Comparison of ENCODE assay signal across 11 cellular contexts in genomic region chr9:93111371-93112115, GRCh38. TPM values are rescaled to one million over a fixed set of nuclear protein-coding genes. Genes with fewer than 3 reads are reported as not detected.
DNase-seq lines count a peak whose midpoint lies in the region; ATAC-seq and TF ChIP-seq lines count a peak whose summit lies in the region.
"Had no signal": no experiment of that assay in that cellular context is flagged by ENCODE, and none has a peak within 500 bp of the region (broad histone marks: within the 10 kb centered on the region; RNA-seq: fewer than 3 reads in every experiment).

No MANE protein-coding gene starts in this region.

- H3K9me3 ChIP-seq in Peyer's patch (no peaks in the 10 kb centered on the region), sigmoid colon (no peaks in the 10 kb centered on the region), SK-N-SH (no peaks in the 10 kb centered on the region)

- H3K4me1 ChIP-seq in Peyer's patch (peaks cover 0 to 5% (median 0%) of the 10 kb centered on the region in 4 donors), sigmoid colon (peaks cover 0 to 7% (median 3%) of the 10 kb centered on the region in 4 donors), SK-N-SH (ENCODE audit: control insufficient read depth in 1 of 2, insufficient read depth in 2 of 2, low read depth in 1 of 2, low read length in 1 of 2) (peaks cover 0 to 9% of the 10 kb centered on the region in 2 experiments; a peak in 1 of 4 replicates)

- no peak overlapping the region for H2AFZ ChIP-seq in SK-N-SH (ENCODE audit: low read depth)

- TF ChIP-seq EP300 in sigmoid colon (IDR thresholded peaks at IDR 0.05) (no peak), SK-N-SH (IDR thresholded peaks at IDR 0.05; ENCODE audit: borderline replicate concordance in 1 of 2, low read depth in 1 of 2, low read length in 1 of 2) (no peak)

- peak; percentile 34 for ATAC-seq in activated CD4-positive, alpha-beta T cell treated with anti-CD3 and anti-CD28 coated beads for 36 hours
- ATAC-seq in HG02852 (IDR thresholded peaks at IDR 0.05; ENCODE audit: unreplicated experiment): no peak

- no peaks in the 10 kb centered on the region for H3F3A ChIP-seq in SK-N-SH (replicated peaks; ENCODE audit: insufficient read depth)

- intact Hi-C loops in activated CD4-positive, alpha-beta T cell treated with anti-CD3 and anti-CD28 coated beads for 36 hours (cut with DNase I, micrococcal nuclease): no loop called here
- intact Hi-C loops in sigmoid colon (cut with DNase I): loop anchor here (5.0 kb wide), 1 partner anchor 41 kb away; no protein-coding TSS in a partner anchor

- H3K36me3 ChIP-seq in Peyer's patch (peaks cover 0 to 56% (median 0%) of the 10 kb centered on the region in 3 donors), sigmoid colon (peaks cover 7 to 55% (median 46%) of the 10 kb centered on the region in 4 donors), SK-N-SH (replicated peaks in 1 of 2; ENCODE audit: control insufficient read depth in 1 of 2, insufficient read depth in 2 of 2, low read length in 1 of 2) (peaks cover 0 to 40% of the 10 kb centered on the region in 2 experiments)

- peak; percentile 51 for DNase-seq in activated CD4-positive, alpha-beta T cell treated with anti-CD3 and anti-CD28 coated beads for 36 hours
- no peak for DNase-seq in activated CD4-positive, alpha-beta T cell treated with anti-CD3 and anti-CD28 coated beads, Interleukin-2, amount 50 U/mL, for 48 hours
- DNase-seq in Peyer's patch (peak in 2 of 3 donors; percentile 41 to 42), glomerular visceral epithelial cell (ENCODE audit: extremely low spot score) (peak; percentile 82), sigmoid colon (peak; percentile 63), germinal center (ENCODE audit: low spot score) (no peak), SK-N-SH (no peak)
- DNase-seq: immature natural killer cell, NCI-H1092 had no signal

- peaks cover 31% of the 10 kb centered on the region for H3K4me1 Mint-ChIP-seq in activated CD4-positive, alpha-beta T cell treated with anti-CD3 and anti-CD28 coated beads for 36 hours

- no peak for TF ChIP-seq RAD21 in SK-N-SH (IDR thresholded peaks at IDR 0.05; ENCODE audit: low read length)

- H4K20me1 ChIP-seq in SK-N-SH (ENCODE audit: insufficient read depth): peaks cover 16% of the 10 kb centered on the region

- TF ChIP-seq POLR2A in Peyer's patch (IDR thresholded peaks at IDR 0.05): no peak
- TF ChIP-seq POLR2A in sigmoid colon (IDR thresholded peaks at IDR 0.05): no peak

- H3K27ac ChIP-seq in Peyer's patch: no peak overlapping the region
- no peak overlapping the region for H3K27ac ChIP-seq in sigmoid colon
- H3K27ac ChIP-seq in SK-N-SH (ENCODE audit: low read depth in 2 of 2, low read length in 1 of 2): no peak overlapping the region; a peak in 1 of 4 replicates
- H3K27ac ChIP-seq: 22Rv1 had no signal

- H3K4me3 ChIP-seq in Peyer's patch: no peak overlapping the region
- no peak overlapping the region for H3K4me3 ChIP-seq in sigmoid colon
- H3K4me3 ChIP-seq in SK-N-SH (ENCODE audit: low read depth in 2 of 2, low read length in 1 of 2): no peak overlapping the region

- H3K4me2 ChIP-seq in SK-N-SH: no peak overlapping the region

- CTCF ChIA-PET in activated CD4-positive, alpha-beta T cell treated with anti-CD3 and anti-CD28 coated beads for 36 hours (lab: Charles Lee): interaction anchor here (0.6 to 1.7 kb wide), 3 partner anchors 8 to 191 kb away, joined by 3 to 5 read pairs (median 4); no protein-coding TSS in a partner anchor
- CTCF ChIA-PET in SK-N-SH (lab: Yijun Ruan, JAX): no interaction called here

- no peak overlapping the region for H3K27ac Mint-ChIP-seq in activated CD4-positive, alpha-beta T cell treated with anti-CD3 and anti-CD28 coated beads for 36 hours

- H3K36me3 Mint-ChIP-seq in activated CD4-positive, alpha-beta T cell treated with anti-CD3 and anti-CD28 coated beads for 36 hours (ENCODE audit: low read depth): peaks cover 14% of the 10 kb centered on the region

- TF ChIP-seq CTCF in Peyer's patch (IDR thresholded peaks at IDR 0.05): no peak
- TF ChIP-seq CTCF in sigmoid colon (IDR thresholded peaks at IDR 0.05): no peak
- no peak for TF ChIP-seq CTCF in SK-N-SH (IDR thresholded peaks at IDR 0.05)

- 77 to 90% methylated on average over 18 of the region's 18 CpGs for WGBS in sigmoid colon, 2 donors
- 94% methylated on average over 9 of the region's 18 CpGs for WGBS in SK-N-SH (ENCODE audit: low lambda C conversion rate)

- no peak overlapping the region for H3K9ac ChIP-seq in SK-N-SH

- POLR2A ChIA-PET in activated CD4-positive, alpha-beta T cell treated with anti-CD3 and anti-CD28 coated beads for 36 hours (lab: Charles Lee): no interaction called here
- POLR2A ChIA-PET in SK-N-SH (lab: Yijun Ruan, JAX): no interaction called here

- no peaks in the 10 kb centered on the region for H3K27me3 Mint-ChIP-seq in activated CD4-positive, alpha-beta T cell treated with anti-CD3 and anti-CD28 coated beads for 36 hours

- no peaks in the 10 kb centered on the region for H3K9me2 ChIP-seq in SK-N-SH

- no peaks in the 10 kb centered on the region for H3K9me3 Mint-ChIP-seq in activated CD4-positive, alpha-beta T cell treated with anti-CD3 and anti-CD28 coated beads for 36 hours (ENCODE audit: low read depth)
- H3K9me3 Mint-ChIP-seq: immature natural killer cell had no signal

- H3K27me3 ChIP-seq in Peyer's patch (no peaks in the 10 kb centered on the region), sigmoid colon (no peaks in the 10 kb centered on the region), SK-N-SH (ENCODE audit: insufficient read depth) (no peaks in the 10 kb centered on the region)

- H3K79me2 ChIP-seq in SK-N-SH (ENCODE audit: insufficient read depth): peaks cover 20% of the 10 kb centered on the region

- H3K4me3 Mint-ChIP-seq in activated CD4-positive, alpha-beta T cell treated with anti-CD3 and anti-CD28 coated beads for 36 hours: no peak overlapping the region
- H3K4me3 Mint-ChIP-seq: immature natural killer cell had no signal

TF ChIP-seq in SK-N-SH, 30 proteins besides CTCF, POLR2A, EP300 and RAD21 (continues in another document):
- TF ChIP-seq NRF1 (IDR thresholded peaks at IDR 0.05; ENCODE audit: low read depth, low read length) (no peak), SIN3A (IDR thresholded peaks at IDR 0.05; ENCODE audit: borderline replicate concordance, low read depth, low read length) (no peak), ZBTB33 (IDR thresholded peaks at IDR 0.05; ENCODE audit: borderline replicate concordance, low read depth) (no peak), CHD2 (IDR thresholded peaks at IDR 0.05; ENCODE audit: low read length, partially characterized antibody) (no peak), RFX5 (IDR thresholded peaks at IDR 0.05; ENCODE audit: low read length) (no peak)

RNA-seq across cellular contexts. Expression of gene CARD19, which starts 15.5 kb away (rescaled TPM):
- 10 to 100 TPM; 39.6 to 44.4 TPM for total RNA-seq in activated CD4-positive, alpha-beta T cell treated with anti-CD3 and anti-CD28 coated beads for 36 hours
- total RNA-seq in Peyer's patch (10 to 100 TPM; 34.7 to 74.4 (median 58.9) TPM), sigmoid colon (10 to 100 TPM; 51.2 to 88.4 (median 85.0) TPM)
- polyA plus RNA-seq in sigmoid colon (10 to 100 TPM; 56.8 to 87.2 (median 66.1) TPM), SK-N-SH (2012; rRNA removed) (141 and 165 TPM in 2 replicates)
- 70.5 and 92.4 TPM in 2 replicates for polyA plus RNA-seq in SK-N-SH (2012; cell fraction: cytosol; rRNA removed)
- polyA plus RNA-seq in SK-N-SH (2012; cell fraction: nucleus; rRNA removed): 149 and 161 TPM in 2 replicates

RNA-seq across cellular contexts. Expression of gene NINJ1, which starts 22.5 kb away (rescaled TPM):
- 100 to 1,000 TPM in 1 of 2 experiments, 10 to 100 TPM in 1; 77.4 to 108 TPM for total RNA-seq in activated CD4-positive, alpha-beta T cell treated with anti-CD3 and anti-CD28 coated beads for 36 hours
- 10 to 100 TPM; 47.0 to 56.8 (median 54.5) TPM for total RNA-seq in Peyer's patch
- 100 to 1,000 TPM in 1 of 4 donors, 10 to 100 TPM in 3; 56.5 to 116 (median 69.6) TPM for total RNA-seq in sigmoid colon
- 10 to 100 TPM; 28.9 to 58.7 (median 53.5) TPM for polyA plus RNA-seq in sigmoid colon
- polyA plus RNA-seq in SK-N-SH (2012; rRNA removed): 23.2 and 31.7 TPM in 2 replicates
- 12.9 and 25.6 TPM in 2 replicates for polyA plus RNA-seq in SK-N-SH (2012; cell fraction: cytosol; rRNA removed)
- 14.4 and 14.8 TPM in 2 replicates for polyA plus RNA-seq in SK-N-SH (2012; cell fraction: nucleus; rRNA removed)

RNA-seq across cellular contexts. Expression of gene SUSD3, which starts 53.0 kb away (rescaled TPM):
- 10 to 100 TPM; 51.4 to 57.9 TPM for total RNA-seq in activated CD4-positive, alpha-beta T cell treated with anti-CD3 and anti-CD28 coated beads for 36 hours
- 10 to 100 TPM in 1 of 4 donors, 1 to 10 TPM in 3; 5.5 to 21.5 (median 7.9) TPM for total RNA-seq in Peyer's patch
- total RNA-seq in sigmoid colon: 1 to 10 TPM; 1.9 to 7.2 (median 4.7) TPM
- polyA plus RNA-seq in sigmoid colon: 10 to 100 TPM in 1 of 3 donors, under 1 TPM in 1, not detected in 1; 0.92 to 15.2 TPM
- 0.49 and 0.67 TPM in 2 replicates for polyA plus RNA-seq in SK-N-SH (2012; rRNA removed)
- polyA plus RNA-seq in SK-N-SH (2012; cell fraction: cytosol; rRNA removed): 0.33 and 0.35 TPM in 2 replicates
- polyA plus RNA-seq in SK-N-SH (2012; cell fraction: nucleus; rRNA removed): 0.09 and 0.13 TPM in 2 replicates

Comparison
In these comparisons a context has a peak if more than half of its experiments do, and no peak if none do; other contexts are left out.
1. DNase-seq: peak in activated CD4-positive, alpha-beta T cell treated with anti-CD3 and anti-CD28 coated beads for 36 hours (single experiment), Peyer's patch (2 of 3), glomerular visceral epithelial cell (single experiment) and sigmoid colon (single experiment); none in activated CD4-positive, alpha-beta T cell treated with anti-CD3 and anti-CD28 coated beads, Interleukin-2, amount 50 U/mL, for 48 hours (0 of 2), germinal center (single experiment) and SK-N-SH (single experiment).